8 cellular contexts compared by ENCODE assay signal in the genomic region with DNA sequence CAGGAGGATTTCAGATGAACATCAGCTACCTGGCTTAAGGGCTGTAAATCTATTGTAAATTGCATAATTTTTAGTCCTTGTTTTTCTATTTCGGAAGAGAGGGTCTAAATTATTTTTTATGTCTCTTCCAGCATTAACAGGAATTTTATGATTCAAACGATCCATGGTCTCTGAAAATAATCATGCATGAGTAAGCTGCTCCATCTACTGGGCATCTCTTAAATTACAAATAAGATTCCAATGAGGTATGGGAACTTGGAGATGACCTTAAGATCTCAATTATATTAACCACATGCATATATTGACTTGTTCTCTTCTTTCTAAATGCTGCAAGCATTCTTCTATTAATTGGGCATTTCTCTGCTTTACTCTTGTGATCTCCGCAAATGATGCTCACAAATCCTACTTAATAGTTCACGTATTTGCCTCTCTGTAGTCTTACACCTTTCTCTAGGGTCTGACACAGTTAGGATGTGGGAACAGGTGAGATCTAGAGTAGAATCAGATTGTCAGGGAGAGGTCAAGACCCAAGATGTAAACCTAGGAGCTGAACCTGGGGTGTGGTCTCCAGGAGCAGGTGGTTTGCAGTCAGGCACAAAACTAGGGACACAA.
A peak's percentile ranks its signal among the peaks of the same experiment; 100 is the strongest.
DNase-seq lines count a peak whose midpoint lies in the region; ATAC-seq and TF ChIP-seq lines count a peak whose summit lies in the region.

No MANE protein-coding gene starts in this region.

- H3K27ac ChIP-seq in ovary = no peak overlapping the region

- intact Hi-C loops in ovary (cut with DNase I) = loop anchor here in 1 of 4 donors (10.0 kb wide), 1 partner anchor 241 kb away; no protein-coding TSS in a partner anchor

- DNase-seq in NCI-H2107 treated with DMSO at 0.1 percent for 48 hours (lab: John Stamatoyannopoulos, UW; ENCODE audit: unreplicated experiment) (peak; percentile 47), NCI-H2107 (lab: John Stamatoyannopoulos, UW) (no peak), NCI-H748 (lab: John Stamatoyannopoulos, UW; ENCODE audit: unreplicated experiment) (peak; percentile 61), dermis microvascular lymphatic vessel endothelial cell (ENCODE audit: low read depth in 2 of 2) (peak; percentile 12 to 51), myocyte (ENCODE audit: low read depth) (peak; percentile 71), occipital lobe (lab: John Stamatoyannopoulos, UW) (no peak), ovary (no peak)

- no peak overlapping the region for H3K4me3 ChIP-seq in ovary

- WGBS in ovary, 3 donors = 28 to 34% (median 31%) methylated on average over 4 of the region's 4 CpGs

- H3K27me3 ChIP-seq in ovary = no peaks in the 10 kb centered on the region

- no peak for TF ChIP-seq EP300 in ovary (IDR thresholded peaks at IDR 0.05)

- no peaks in the 10 kb centered on the region for H3K4me1 ChIP-seq in ovary (ENCODE audit: insufficient read depth)

- ATAC-seq in HG02798 (IDR thresholded peaks at IDR 0.05; ENCODE audit: poor library complexity, unreplicated experiment) = peak; percentile 58

- peak in 1 of 3 donors; percentile 28 for TF ChIP-seq CTCF in ovary (IDR thresholded peaks at IDR 0.05)

- no peak for TF ChIP-seq POLR2A in ovary (IDR thresholded peaks at IDR 0.05)

- no peaks in the 10 kb centered on the region for H3K36me3 ChIP-seq in ovary

- H3K9me3 ChIP-seq in ovary = no peaks in the 10 kb centered on the region

Comparison
In these comparisons a context has a peak if more than half of its experiments do, and no peak if none do; other contexts are left out.
1. DNase-seq: peak in NCI-H2107 treated with DMSO at 0.1 percent for 48 hours (single experiment), NCI-H748 (single experiment), dermis microvascular lymphatic vessel endothelial cell (2 of 2) and myocyte (single experiment); none in NCI-H2107 (single experiment), occipital lobe (single experiment) and ovary (0 of 5).